18 cellular contexts compared by ENCODE assay signal in genomic region chr9:117245225-117245624, GRCh38.
"Had no signal": no experiment of that assay in that cellular context is flagged by ENCODE, and none has a peak within 500 bp of the region (broad histone marks: within the 10 kb centered on the region; RNA-seq: fewer than 3 reads in every experiment).

No MANE protein-coding gene starts in this region.

- DNase-seq: activated CD4-positive, alpha-beta memory T cell treated with anti-CD3 and anti-CD28 coated beads, Interleukin-2, amount 10 ng/mL, durations not matched to agents 7 days and 5 days; activated CD4-positive, alpha-beta T cell treated with anti-CD3 and anti-CD28 coated beads for 48 hours; activated gamma-delta T cell; activated naive CD4-positive, alpha-beta T cell treated with anti-CD3 and anti-CD28 coated beads, Interleukin-2, amount 50 U/mL, for 16 hours; activated naive CD8-positive, alpha-beta T cell treated with anti-CD3 and anti-CD28 coated beads, Interleukin-2, amount 50 U/mL, for 24 hours; dermis blood vessel endothelial cell; effector CD8-positive, alpha-beta T cell; erythroblast; foreskin melanocyte; hippocampal formation; midbrain; natural killer cell; spleen; stimulated activated CD4-positive, alpha-beta T cell treated with anti-CD3 and anti-CD28 coated beads, Interleukin-4, amount 100 ng/mL, for 1 hour; stimulated activated naive CD4-positive, alpha-beta T cell; testis; trophoblast cell had no signal

- ATAC-seq: activated naive CD8-positive, alpha-beta T cell treated with anti-CD3 and anti-CD28 coated beads, Interleukin-2, amount 50 U/mL, for 24 hours; natural killer cell had no signal

- H3K9me3 ChIP-seq: spleen, testis had no signal

- H3K4me3 ChIP-seq: cardiac muscle cell, spleen, testis had no signal

- H3K27me3 ChIP-seq: cardiac muscle cell, spleen, testis had no signal

- H3K4me1 ChIP-seq: spleen, testis had no signal

- H3K36me3 ChIP-seq: cardiac muscle cell, spleen had no signal

- H3K27ac ChIP-seq: cardiac muscle cell, spleen, testis had no signal
